Comparison of ENCODE assay signal across 8 cellular contexts in the genomic region with DNA sequence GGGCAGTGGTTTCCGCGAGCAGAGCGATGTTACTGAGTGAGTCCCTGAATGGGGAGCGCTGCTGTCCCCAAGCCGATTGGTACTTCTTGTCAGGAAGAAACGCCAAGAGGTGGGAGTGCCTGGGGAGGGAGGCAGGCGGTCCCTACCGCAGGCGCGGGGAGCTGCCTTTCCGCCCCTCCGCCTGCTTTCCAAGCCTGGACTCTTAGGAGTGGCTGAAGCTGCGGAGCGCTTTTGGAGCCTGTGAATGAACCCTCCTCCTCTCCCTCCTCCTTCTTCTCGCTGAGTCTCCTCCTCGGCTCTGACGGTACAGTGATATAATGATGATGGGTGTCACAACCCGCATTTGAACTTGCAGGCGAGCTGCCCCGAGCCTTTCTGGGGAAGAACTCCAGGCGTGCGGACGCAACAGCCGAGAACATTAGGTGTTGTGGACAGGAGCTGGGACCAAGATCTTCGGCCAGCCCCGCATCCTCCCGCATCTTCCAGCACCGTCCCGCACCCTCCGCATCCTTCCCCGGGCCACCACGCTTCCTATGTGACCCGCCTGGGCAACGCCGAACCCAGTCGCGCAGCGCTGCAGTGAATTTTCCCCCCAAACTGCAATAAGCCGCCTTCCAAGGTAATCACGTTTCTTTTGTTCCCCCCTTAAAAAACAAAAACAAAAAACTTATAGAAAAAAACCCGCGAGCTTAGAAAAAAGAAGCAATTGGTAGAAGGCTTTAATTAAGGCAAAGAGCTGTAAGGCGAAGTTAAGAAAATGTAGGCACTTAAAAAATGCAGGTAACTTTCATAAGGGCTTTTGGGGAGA. TPM values are rescaled to one million over a fixed set of nuclear protein-coding genes. Genes with fewer than 3 reads are reported as not detected.
DNase-seq lines count a peak whose midpoint lies in the region; ATAC-seq lines count a peak whose summit lies in the region.

A gene (plus strand): TSS at position 340 of the 808 bp plus-strand sequence. CDS start 11,775 bp downstream, outside the sequence.

- H3K27me3 ChIP-seq in SJSA1 (replicated peaks) (peaks cover 8% of the 10 kb centered on the region), endocrine pancreas (ENCODE audit: control insufficient read depth, insufficient read depth, low read length) (peaks cover 8% of the 10 kb centered on the region)

- H3K27ac ChIP-seq in SJSA1 (peak within 1 kb of the TSS; percentile 31), temporal lobe (ENCODE audit: low read depth, low read length) (no peak within 1 kb of the TSS)

- H3K4me1 ChIP-seq in SJSA1 (replicated peaks) = peaks cover 30% of the 10 kb centered on the region
- no peaks in the 10 kb centered on the region for H3K4me1 ChIP-seq in endocrine pancreas (ENCODE audit: control insufficient read depth, insufficient read depth, low read length)

- no peaks in the 10 kb centered on the region for H3K9me3 Mint-ChIP-seq in activated CD8-positive, alpha-beta memory T cell treated with anti-CD3 and anti-CD28 coated beads, Interleukin-2, amount 10 ng/mL, durations not matched to agents 7 days and 5 days (ENCODE audit: low read depth)

- H3K36me3 Mint-ChIP-seq in activated CD8-positive, alpha-beta memory T cell treated with anti-CD3 and anti-CD28 coated beads, Interleukin-2, amount 10 ng/mL, durations not matched to agents 7 days and 5 days = no peaks in the 10 kb centered on the region

- no peak within 1 kb of the TSS for H3K9ac ChIP-seq in endocrine pancreas (ENCODE audit: control insufficient read depth, insufficient read depth, low read length)

- H3K27ac Mint-ChIP-seq in activated CD8-positive, alpha-beta memory T cell treated with anti-CD3 and anti-CD28 coated beads, Interleukin-2, amount 10 ng/mL, durations not matched to agents 7 days and 5 days = no peak within 1 kb of the TSS

- DNase-seq in activated CD8-positive, alpha-beta memory T cell treated with anti-CD3 and anti-CD28 coated beads, Interleukin-2, amount 10 ng/mL, durations not matched to agents 7 days and 5 days = no peak
- DNase-seq in activated CD8-positive, alpha-beta memory T cell treated with anti-CD3 and anti-CD28 coated beads, Interleukin-2, amount 50 U/mL, for 48 hours = no peak
- peak; percentile 68 to 70 for DNase-seq in SJSA1 (ENCODE audit: low read depth in 1 of 2, low spot score in 2 of 2)
- DNase-seq in medulla oblongata (ENCODE audit: extremely low spot score) = peak; percentile 77
- no peak for DNase-seq in activated naive CD4-positive, alpha-beta T cell treated with Interleukin-2 at 50 U/mL for 16 hours

- H3K27me3 Mint-ChIP-seq in activated CD8-positive, alpha-beta memory T cell treated with anti-CD3 and anti-CD28 coated beads, Interleukin-2, amount 10 ng/mL, durations not matched to agents 7 days and 5 days = peaks cover 89% of the 10 kb centered on the region

- peak within 1 kb of the TSS; percentile 54 for H3K4me3 Mint-ChIP-seq in activated CD8-positive, alpha-beta memory T cell treated with anti-CD3 and anti-CD28 coated beads, Interleukin-2, amount 10 ng/mL, durations not matched to agents 7 days and 5 days

- no peak for ATAC-seq in activated CD8-positive, alpha-beta memory T cell treated with anti-CD3 and anti-CD28 coated beads, Interleukin-2, amount 10 ng/mL, durations not matched to agents 7 days and 5 days
- ATAC-seq in GM21423 (IDR thresholded peaks at IDR 0.05; ENCODE audit: unreplicated experiment) = no peak

- H3K9me3 ChIP-seq in SJSA1 (replicated peaks) (no peaks in the 10 kb centered on the region), endocrine pancreas (ENCODE audit: control insufficient read depth, low read length) (no peaks in the 10 kb centered on the region)

- H3K4me3 ChIP-seq in SJSA1 (peak within 1 kb of the TSS; percentile 48), endocrine pancreas (ENCODE audit: control insufficient read depth, insufficient read depth, low read length) (peak within 1 kb of the TSS; percentile 6)

- CTCF ChIA-PET in activated CD8-positive, alpha-beta memory T cell treated with anti-CD3 and anti-CD28 coated beads, Interleukin-2, amount 10 ng/mL, durations not matched to agents 7 days and 5 days (lab: Charles Lee) = interaction anchor here (1.7 kb wide), 1 partner anchor 1120 kb away, joined by 3 read pairs; no protein-coding TSS in a partner anchor

- H3K36me3 ChIP-seq in SJSA1 (no peaks in the 10 kb centered on the region), endocrine pancreas (ENCODE audit: control insufficient read depth, insufficient read depth, low read length) (no peaks in the 10 kb centered on the region)

- peaks cover 31% of the 10 kb centered on the region for H3K4me1 Mint-ChIP-seq in activated CD8-positive, alpha-beta memory T cell treated with anti-CD3 and anti-CD28 coated beads, Interleukin-2, amount 10 ng/mL, durations not matched to agents 7 days and 5 days

RNA-seq across cellular contexts. Expression of the gene that starts here (rescaled TPM):
- under 1 TPM in 1 of 2 experiments, not detected in 1; 0.45 TPM for total RNA-seq in activated CD8-positive, alpha-beta memory T cell treated with anti-CD3 and anti-CD28 coated beads, Interleukin-2, amount 10 ng/mL, durations not matched to agents 7 days and 5 days
- 46.0 and 69.4 TPM in 2 replicates for total RNA-seq in SJSA1 (2014; rRNA removed; shearing (Covaris generic))
- 208 TPM for total RNA-seq in temporal lobe

Comparison
In these comparisons a context has a peak if more than half of its experiments do, and no peak if none do; other contexts are left out.
1. RNA of the gene that starts here (total RNA-seq): 208 TPM in temporal lobe (single experiment) and 46.0 to 69.4 TPM in SJSA1; 0.45 TPM in activated CD8-positive, alpha-beta memory T cell treated with anti-CD3 and anti-CD28 coated beads, Interleukin-2, amount 10 ng/mL, durations not matched to agents 7 days and 5 days; every median in the first group is over 10 times any median in the second.
2. DNase-seq: peak in SJSA1 (2 of 2) and medulla oblongata (single experiment); none in activated CD8-positive, alpha-beta memory T cell treated with anti-CD3 and anti-CD28 coated beads, Interleukin-2, amount 10 ng/mL, durations not matched to agents 7 days and 5 days (single experiment), activated CD8-positive, alpha-beta memory T cell treated with anti-CD3 and anti-CD28 coated beads, Interleukin-2, amount 50 U/mL, for 48 hours (single experiment) and activated naive CD4-positive, alpha-beta T cell treated with Interleukin-2 at 50 U/mL for 16 hours (single experiment).